In genomic region chr11:67332081-67332691, GRCh38 we compare ENCODE assay signal across 16 cellular contexts. TPM values are rescaled to one million over a fixed set of nuclear protein-coding genes. Genes with fewer than 3 reads are reported as not detected.
DNase-seq lines count a peak whose midpoint lies in the region; TF ChIP-seq lines count a peak whose summit lies in the region.
"Had no signal": no experiment of that assay in that cellular context is flagged by ENCODE, and none has a peak within 500 bp of the region (broad histone marks: within the 10 kb centered on the region; RNA-seq: fewer than 3 reads in every experiment).

No MANE protein-coding gene starts in this region.

- dilution Hi-C loops in mammary epithelial cell (cut with HindIII; ENCODE audit: low sequenced_read_pairs): no loop called here

- no peak overlapping the region for H3K9ac ChIP-seq in mammary epithelial cell (ENCODE audit: insufficient read depth, low read length)

- BruUV-seq in mammary epithelial cell (replicated peaks; lab: Mats Ljungman, UMichigan): no TSS peak

- intact Hi-C loops in mammary epithelial cell (cut with micrococcal nuclease): no loop called here
- intact Hi-C loops in posterior vena cava (cut with DNase I): no loop called here
- intact Hi-C loops in vagina (cut with DNase I): no loop called here

- DNase-seq in mammary epithelial cell: peak; percentile 74
- DNase-seq in epithelial cell of esophagus (ENCODE audit: low read depth): peak; percentile 38
- peak; percentile 8 for DNase-seq in posterior vena cava (ENCODE audit: low spot score)
- DNase-seq in vagina (ENCODE audit: extremely low spot score in 2 of 2): no peak
- no peak for DNase-seq in HuH-7 (ENCODE audit: low spot score)
- DNase-seq: BE2C, DMS79, H7, Kasumi-1, MG63, NCI-H1417, NCI-H1694 treated with DMSO at 0.1 percent for 48 hours, NCI-H446, NCI-H526 treated with DMSO at 0.1 percent for 48 hours, OCI-M1 had no signal

- peaks cover 14% of the 10 kb centered on the region for H3K4me1 ChIP-seq in mammary epithelial cell (ENCODE audit: insufficient read depth, low read length)
- H3K4me1 ChIP-seq in vagina: no peaks in the 10 kb centered on the region
- H3K4me1 ChIP-seq: SJSA1 had no signal

- H2AFZ ChIP-seq in mammary epithelial cell (ENCODE audit: low read depth, low read length): peak overlapping the region; percentile 37

- H3K79me2 ChIP-seq in mammary epithelial cell (ENCODE audit: insufficient read depth, low read length): no peaks in the 10 kb centered on the region

- no peaks in the 10 kb centered on the region for H3K27me3 ChIP-seq in mammary epithelial cell (ENCODE audit: insufficient read depth, low read length)
- no peaks in the 10 kb centered on the region for H3K27me3 ChIP-seq in vagina
- H3K27me3 ChIP-seq: BE2C, MG63, SJSA1 had no signal

- H3K4me3 ChIP-seq in mammary epithelial cell (replicated peaks in 1 of 3; ENCODE audit: insufficient read depth in 1 of 3, low read depth in 2 of 3, low read length in 3 of 3): no peak overlapping the region
- no peak overlapping the region for H3K4me3 ChIP-seq in epithelial cell of esophagus (ENCODE audit: low read length)
- no peak overlapping the region for H3K4me3 ChIP-seq in vagina
- H3K4me3 ChIP-seq: MG63, SJSA1 had no signal

- TF ChIP-seq CTCF in mammary epithelial cell (conservative IDR thresholded peaks at IDR 0.05 in 1 of 2, IDR thresholded peaks at IDR 0.05 in 1 of 2; ENCODE audit: extremely low read depth in 1 of 2, insufficient read depth in 1 of 2, low read depth in 1 of 2, low read length in 2 of 2) (no peak), epithelial cell of esophagus (IDR thresholded peaks at IDR 0.05; ENCODE audit: insufficient read depth, low read depth, low read length, missing control alignments) (no peak), vagina (IDR thresholded peaks at IDR 0.05) (no peak)

- 26% methylated on average over 6 of the region's 6 CpGs for WGBS in mammary epithelial cell (ENCODE audit: low coverage, missing lambda C conversion rate)

- in situ Hi-C loops in mammary epithelial cell (cut with MboI; ENCODE audit: low sequenced_read_pairs in 2 of 2): no loop called here

- TF ChIP-seq POLR2A in vagina (IDR thresholded peaks at IDR 0.05): no peak

- CTCF ChIA-PET in mammary epithelial cell (lab: Charles Lee; ENCODE audit: low non-redundant PET): interaction anchor here (0.6 to 0.8 kb wide), 2 partner anchors 10 to 19 kb away, joined by 3 to 27 read pairs; no protein-coding TSS in a partner anchor

- H3K36me3 ChIP-seq in mammary epithelial cell (ENCODE audit: insufficient read depth, low read length) (no peaks in the 10 kb centered on the region), vagina (no peaks in the 10 kb centered on the region)
- H3K36me3 ChIP-seq: BE2C, MG63, SJSA1 had no signal

- H3K27ac ChIP-seq in mammary epithelial cell (ENCODE audit: insufficient read depth, low read depth, low read length) (peak overlapping the region; percentile 47), vagina (no peak overlapping the region)
- H3K27ac ChIP-seq: SJSA1 had no signal

- peak overlapping the region; percentile 67 for H3K4me2 ChIP-seq in mammary epithelial cell (ENCODE audit: insufficient read depth, low read depth, low read length)

- no peaks in the 10 kb centered on the region for H4K20me1 ChIP-seq in mammary epithelial cell (ENCODE audit: insufficient read depth, low read length)

- H3K9me3 ChIP-seq in mammary epithelial cell (replicated peaks; ENCODE audit: insufficient read depth, low read length): no peaks in the 10 kb centered on the region
- no peaks in the 10 kb centered on the region for H3K9me3 ChIP-seq in vagina
- H3K9me3 ChIP-seq: BE2C, SJSA1 had no signal

RNA-seq across cellular contexts. Expression of gene POLD4, which starts 21.2 kb away (rescaled TPM):
- total RNA-seq in mammary epithelial cell (10 to 100 TPM; 39.2 to 75.2 TPM), posterior vena cava (10 to 100 TPM; 56.1 to 60.9 TPM), vagina (80.0 TPM)
- 86.3 TPM for polyA plus RNA-seq in mammary epithelial cell
- 5.9 TPM for polyA minus RNA-seq in mammary epithelial cell

RNA-seq across cellular contexts. Expression of gene SSH3, which starts 28.9 kb away (rescaled TPM):
- total RNA-seq in mammary epithelial cell (10 to 100 TPM; 47.0 to 86.9 TPM), posterior vena cava (10 to 100 TPM; 23.5 to 26.2 TPM), vagina (98.0 TPM)
- polyA plus RNA-seq in mammary epithelial cell: 34.8 TPM
- polyA minus RNA-seq in mammary epithelial cell: 21.2 TPM

RNA-seq across cellular contexts. Expression of gene CLCF1, which starts 41.2 kb away (rescaled TPM):
- 10 to 100 TPM in 1 of 2 donors, 1 to 10 TPM in 1; 8.3 to 12.5 TPM for total RNA-seq in mammary epithelial cell
- polyA plus RNA-seq in mammary epithelial cell: 15.4 TPM
- polyA minus RNA-seq in mammary epithelial cell: 21.4 TPM
- 10 to 100 TPM; 10.0 to 15.2 TPM for total RNA-seq in posterior vena cava
- total RNA-seq in vagina: 20.6 TPM

RNA-seq across cellular contexts. Expression of gene ANKRD13D, which starts 43.1 kb away (rescaled TPM):
- total RNA-seq in mammary epithelial cell (10 to 100 TPM; 25.7 to 56.7 TPM), posterior vena cava (10 to 100 TPM; 40.7 to 42.8 TPM), vagina (62.9 TPM)
- 29.0 TPM for polyA plus RNA-seq in mammary epithelial cell
- polyA minus RNA-seq in mammary epithelial cell: 34.7 TPM

RNA-seq across cellular contexts. Expression of gene RAD9A, which starts 59.6 kb away (rescaled TPM):
- 10 to 100 TPM in 1 of 2 donors, 1 to 10 TPM in 1; 6.5 to 17.2 TPM for total RNA-seq in mammary epithelial cell
- 15.4 TPM for polyA plus RNA-seq in mammary epithelial cell
- 4.8 TPM for polyA minus RNA-seq in mammary epithelial cell
- 10 to 100 TPM; 10.3 to 11.4 TPM for total RNA-seq in posterior vena cava
- 20.6 TPM for total RNA-seq in vagina

Comparison
In these comparisons a context has a peak if more than half of its experiments do, and no peak if none do; other contexts are left out.
1. DNase-seq: peak in mammary epithelial cell (single experiment), epithelial cell of esophagus (single experiment) and posterior vena cava (single experiment); none in vagina (0 of 2) and HuH-7 (single experiment).